20 cellular contexts compared by ENCODE assay signal in genomic region chr20:24098886-24099285, GRCh38.
DNase-seq lines count a peak whose midpoint lies in the region; ATAC-seq and TF ChIP-seq lines count a peak whose summit lies in the region.
"Had no signal": no experiment of that assay in that cellular context is flagged by ENCODE, and none has a peak within 500 bp of the region (broad histone marks: within the 10 kb centered on the region; RNA-seq: fewer than 3 reads in every experiment).

No MANE protein-coding gene starts in this region.

- TF ChIP-seq CTCF in fibroblast of the aortic adventitia (IDR thresholded peaks at IDR 0.05; ENCODE audit: insufficient read depth, low read length): no peak

- H3K4me1 ChIP-seq in trophoblast cell (ENCODE audit: control insufficient read depth in 1 of 2, insufficient read depth in 2 of 2, low read length in 2 of 2): peaks cover 5 to 11% of the 10 kb centered on the region in 2 experiments
- H3K4me1 ChIP-seq: BE2C, sigmoid colon had no signal

- H2BK5ac ChIP-seq in trophoblast cell (ENCODE audit: low read depth, low read length, poor library complexity): no peak overlapping the region

- no peaks in the 10 kb centered on the region for H3K27me3 ChIP-seq in trophoblast cell (ENCODE audit: insufficient read depth, low read length)
- H3K27me3 ChIP-seq: BE2C, neutrophil, sigmoid colon, suprapubic skin had no signal

- H3K9ac ChIP-seq in trophoblast cell (ENCODE audit: low read length): no peak overlapping the region

- no peak overlapping the region for H3K18ac ChIP-seq in trophoblast cell (ENCODE audit: low read length)

- no peaks in the 10 kb centered on the region for H3K79me1 ChIP-seq in trophoblast cell (ENCODE audit: low read length)

- no peak overlapping the region for H2BK12ac ChIP-seq in trophoblast cell (ENCODE audit: low read length)

- H3K36me3 ChIP-seq in trophoblast cell (ENCODE audit: control insufficient read depth in 1 of 2, insufficient read depth in 2 of 2, low read length in 2 of 2): no peaks in the 10 kb centered on the region
- H3K36me3 ChIP-seq: BE2C, neutrophil, sigmoid colon, suprapubic skin had no signal

- no peak overlapping the region for H3K23ac ChIP-seq in trophoblast cell (ENCODE audit: low read length)

- no peak overlapping the region for H3K4ac ChIP-seq in trophoblast cell (ENCODE audit: low read depth, low read length)

- H4K8ac ChIP-seq in trophoblast cell (ENCODE audit: low read depth, low read length): no peak overlapping the region

- no CpG with 5 or more reads among the region's 3 CpGs for WGBS in trophoblast cell (ENCODE audit: extremely low coverage, insufficient coverage, insufficient read length)

- ATAC-seq in HG03039 (IDR thresholded peaks at IDR 0.05; ENCODE audit: unreplicated experiment) (no peak), GM21825 (IDR thresholded peaks at IDR 0.05; ENCODE audit: unreplicated experiment) (no peak)
- ATAC-seq: activated T-cell treated with anti-CD3 and anti-CD28 coated beads, Interleukin-2, amount 50 U/mL, for 4 hours; mucosa of descending colon had no signal

- no peak overlapping the region for H3K14ac ChIP-seq in trophoblast cell (ENCODE audit: low read length)

- no peaks in the 10 kb centered on the region for H3K79me2 ChIP-seq in trophoblast cell (ENCODE audit: control insufficient read depth, insufficient read depth, low read length, poor library complexity)

- no peak overlapping the region for H4K91ac ChIP-seq in trophoblast cell (ENCODE audit: low read depth, low read length)

- no peak overlapping the region for H2AFZ ChIP-seq in trophoblast cell (ENCODE audit: insufficient read depth, low read length, poor library complexity)

- no peaks in the 10 kb centered on the region for H3K9me3 ChIP-seq in trophoblast cell (ENCODE audit: insufficient read depth, low read depth, low read length)
- H3K9me3 ChIP-seq: BE2C, mucosa of descending colon, neutrophil, sigmoid colon, suprapubic skin had no signal

- no peak overlapping the region for H3K4me2 ChIP-seq in trophoblast cell (ENCODE audit: low read length)

- H2AK5ac ChIP-seq in trophoblast cell (ENCODE audit: low read length): no peak overlapping the region

- DNase-seq in GM03348 (ENCODE audit: low spot score): peak; percentile 19
- peak; percentile 2 for DNase-seq in amniotic epithelial cell (ENCODE audit: low read depth)
- peak; percentile 66 for DNase-seq in fibroblast of the aortic adventitia (ENCODE audit: low read depth)
- peak; percentile 82 to 83 for DNase-seq in trophoblast cell
- DNase-seq in stimulated activated CD4-positive, alpha-beta T cell treated with anti-CD3 and anti-CD28 coated beads, Interleukin-4, amount 100 ng/mL, for 4 hours: no peak
- DNase-seq in NCI-H345 treated with DMSO at 0.1 percent for 48 hours (lab: John Stamatoyannopoulos, UW; ENCODE audit: unreplicated experiment): no peak
- DNase-seq: activated CD4-positive, alpha-beta T cell treated with anti-CD3 and anti-CD28 coated beads, Interleukin-2, amount 50 U/mL, for 48 hours; activated T-cell treated with anti-CD3 and anti-CD28 coated beads, Interleukin-2, amount 50 U/mL, for 4 hours; BE2C; glutamatergic neuron; HCEC 1CT; mucosa of descending colon; NCI-H2029 treated with DMSO at 0.1 percent for 48 hours; NCI-H524; sigmoid colon; stimulated activated CD4-positive, alpha-beta T cell treated with anti-CD3 and anti-CD28 coated beads, Interleukin-2, amount 100 ng/mL, for 48 hours had no signal

- H3K27ac ChIP-seq in trophoblast cell (ENCODE audit: low read depth, low read length): no peak overlapping the region
- H3K27ac ChIP-seq: neutrophil, sigmoid colon, suprapubic skin had no signal

- H3K4me3 ChIP-seq in fibroblast of the aortic adventitia (ENCODE audit: low read depth, low read length) (no peak overlapping the region), trophoblast cell (ENCODE audit: low read depth, low read length) (no peak overlapping the region)
- H3K4me3 ChIP-seq: mucosa of descending colon, sigmoid colon, suprapubic skin had no signal

- H2BK120ac ChIP-seq in trophoblast cell (ENCODE audit: insufficient read depth, low read length, poor library complexity): no peak overlapping the region

- H4K12ac ChIP-seq in trophoblast cell (ENCODE audit: low read depth, low read length): no peak overlapping the region

Comparison
In these comparisons a context has a peak if more than half of its experiments do, and no peak if none do; other contexts are left out.
1. DNase-seq: peak in GM03348 (single experiment), amniotic epithelial cell (single experiment), fibroblast of the aortic adventitia (single experiment) and trophoblast cell (2 of 2); none in stimulated activated CD4-positive, alpha-beta T cell treated with anti-CD3 and anti-CD28 coated beads, Interleukin-4, amount 100 ng/mL, for 4 hours (0 of 2) and NCI-H345 treated with DMSO at 0.1 percent for 48 hours (single experiment).